ENCODE assay signal across 22 cellular contexts in genomic region chr4:41074227-41074626, GRCh38.
"Had no signal": no experiment of that assay in that cellular context is flagged by ENCODE, and none has a peak within 500 bp of the region (broad histone marks: within the 10 kb centered on the region; RNA-seq: fewer than 3 reads in every experiment).

No MANE protein-coding gene starts in this region.

- H3K27me3 ChIP-seq: dorsolateral prefrontal cortex, ovary, sigmoid colon, stomach, testis, tibial artery had no signal

- H3K27ac ChIP-seq: lower lobe of right lung, ovary, psoas muscle, sigmoid colon, stomach, testis, tibial artery had no signal

- H3K9me3 Mint-ChIP-seq: stimulated activated effector memory CD8-positive, alpha-beta T cell treated with anti-CD3 and anti-CD28 coated beads, Interleukin-12 subunit alpha, Interleukin-12 subunit beta, amount 100 ng/mL, for 72 hours; type B pancreatic cell had no signal

- H3K4me3 Mint-ChIP-seq: natural killer cell; stimulated activated effector memory CD8-positive, alpha-beta T cell treated with anti-CD3 and anti-CD28 coated beads, Interleukin-12 subunit alpha, Interleukin-12 subunit beta, amount 100 ng/mL, for 72 hours; type B pancreatic cell had no signal

- H3K4me3 ChIP-seq: dorsolateral prefrontal cortex, lower lobe of right lung, ovary, psoas muscle, sigmoid colon, stomach, testis, tibial artery had no signal

- H3K9me3 ChIP-seq: lower lobe of right lung, ovary, psoas muscle, sigmoid colon, stomach, testis, tibial artery had no signal

- ATAC-seq: left ventricle myocardium superior; lower lobe of right lung; natural killer cell; psoas muscle; right cardiac atrium; stimulated activated effector memory CD8-positive, alpha-beta T cell treated with anti-CD3 and anti-CD28 coated beads, Interleukin-12 subunit alpha, Interleukin-12 subunit beta, amount 100 ng/mL, for 72 hours had no signal

- H3K27ac Mint-ChIP-seq: natural killer cell; stimulated activated effector memory CD8-positive, alpha-beta T cell treated with anti-CD3 and anti-CD28 coated beads, Interleukin-12 subunit alpha, Interleukin-12 subunit beta, amount 100 ng/mL, for 72 hours; type B pancreatic cell had no signal

- H3K36me3 ChIP-seq: lower lobe of right lung, ovary, sigmoid colon, stomach, tibial artery had no signal

- H3K4me1 ChIP-seq: psoas muscle, testis had no signal

- H3K4me1 Mint-ChIP-seq: natural killer cell; stimulated activated effector memory CD8-positive, alpha-beta T cell treated with anti-CD3 and anti-CD28 coated beads, Interleukin-12 subunit alpha, Interleukin-12 subunit beta, amount 100 ng/mL, for 72 hours had no signal

- FAIRE-seq: frontal cortex, keratinocyte had no signal

- DNase-seq: dorsolateral prefrontal cortex; effector CD4-positive, alpha-beta T cell; head of caudate nucleus; left ventricle myocardium superior; lower lobe of right lung; natural killer cell; occipital lobe; ovary; posterior cingulate gyrus; psoas muscle; right cardiac atrium; sigmoid colon; stimulated activated CD4-positive, alpha-beta T cell treated with anti-CD3 and anti-CD28 coated beads, Interleukin-2, amount 100 ng/mL, for 24 hours; stimulated activated CD4-positive, alpha-beta T cell treated with anti-CD3 and anti-CD28 coated beads, Interleukin-4, amount 100 ng/mL, for 24 hours; stimulated activated naive CD4-positive, alpha-beta T cell treated with Interleukin-2 at 50 U/mL for 16 hours; stomach; testis; tibial artery had no signal

- H3K27me3 Mint-ChIP-seq: type B pancreatic cell had no signal

- H3K36me3 Mint-ChIP-seq: natural killer cell; stimulated activated effector memory CD8-positive, alpha-beta T cell treated with anti-CD3 and anti-CD28 coated beads, Interleukin-12 subunit alpha, Interleukin-12 subunit beta, amount 100 ng/mL, for 72 hours; type B pancreatic cell had no signal
